Comparison of ENCODE assay signal across 8 cellular contexts in the genomic region with DNA sequence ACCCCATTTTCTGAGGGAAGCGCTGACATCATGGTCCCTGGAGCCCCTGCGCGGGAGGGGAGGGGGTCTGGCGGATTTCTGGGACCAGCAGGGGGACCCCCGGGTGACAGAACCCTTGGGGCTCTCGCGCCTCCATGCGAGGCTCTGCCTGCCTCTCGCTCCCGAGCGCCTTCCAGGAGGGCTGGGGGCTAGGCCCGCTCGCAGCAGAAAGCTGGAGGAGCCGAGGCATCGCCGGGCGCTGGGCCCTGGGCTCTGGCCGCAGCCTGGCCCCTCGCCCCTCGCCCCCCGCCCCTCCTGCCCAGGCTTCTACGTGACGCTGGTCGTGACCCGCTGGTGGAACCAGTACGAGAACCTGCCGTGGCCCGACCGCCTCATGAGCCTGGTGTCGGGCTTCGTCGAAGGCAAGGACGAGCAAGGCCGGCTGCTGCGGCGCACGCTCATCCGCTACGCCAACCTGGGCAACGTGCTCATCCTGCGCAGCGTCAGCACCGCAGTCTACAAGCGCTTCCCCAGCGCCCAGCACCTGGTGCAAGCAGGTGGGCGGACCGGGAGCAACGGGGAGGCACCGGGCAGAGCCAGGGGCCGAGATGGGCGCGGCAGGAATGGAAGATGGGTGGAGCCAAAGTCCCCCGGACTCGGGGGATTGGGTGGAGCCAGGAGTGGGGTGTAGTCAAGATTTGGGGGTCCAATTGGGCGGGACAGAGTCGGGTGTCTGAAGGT.
DNase-seq lines count a peak whose midpoint lies in the region; ATAC-seq and TF ChIP-seq lines count a peak whose summit lies in the region.

No MANE protein-coding gene starts in this region.

- H3K9me3 ChIP-seq in adipocyte (ENCODE audit: control insufficient read depth, low read length) (no peaks in the 10 kb centered on the region), iPS-15b (ENCODE audit: control insufficient read depth, insufficient read depth, low read length) (no peaks in the 10 kb centered on the region)

- no peak for TF ChIP-seq CTCF in HFF-Myc (IDR thresholded peaks at IDR 0.05; ENCODE audit: low read depth, low read length, missing control alignments)

- H3K9ac ChIP-seq in adipocyte (ENCODE audit: low read length) (peak overlapping the region; percentile 93), iPS-15b (ENCODE audit: low read depth, low read length) (no peak overlapping the region)

- ATAC-seq in GM21390 (IDR thresholded peaks at IDR 0.05; ENCODE audit: unreplicated experiment) (no peak), GM21515 (IDR thresholded peaks at IDR 0.05; ENCODE audit: unreplicated experiment) (no peak)

- peaks cover 30% of the 10 kb centered on the region for H3K36me3 ChIP-seq in adipocyte (ENCODE audit: control insufficient read depth, insufficient read depth, low read length, severe bottlenecking)
- H3K36me3 ChIP-seq in iPS-15b (ENCODE audit: control insufficient read depth, insufficient read depth, low read length), result no peaks in the 10 kb centered on the region

- H3K4me3 ChIP-seq in HFF-Myc (replicated peaks; ENCODE audit: low read depth, low read length), result 0 out of 2 replicates have a peak overlapping the region, but pooled peaks have one; percentile 2
- peak overlapping the region; percentile 83 for H3K4me3 ChIP-seq in adipocyte (ENCODE audit: low read length)
- H3K4me3 ChIP-seq in iPS-15b (ENCODE audit: low read depth, low read length), result peak overlapping the region; percentile 58
- peak overlapping the region; percentile 8 to 42 (median 27) for H3K4me3 ChIP-seq in skin epidermis

- DNase-seq in HFF-Myc (ENCODE audit: extremely low read depth, low read depth) (no peak), adipocyte (ENCODE audit: low read depth) (no peak), foreskin melanocyte (no peak), NCI-H345 treated with DMSO at 0.1 percent for 48 hours (lab: John Stamatoyannopoulos, UW; ENCODE audit: unreplicated experiment) (no peak)

- peak overlapping the region; percentile 42 to 89 (median 81) for H3K27ac ChIP-seq in skin epidermis

- H3K4me1 ChIP-seq in adipocyte (ENCODE audit: control insufficient read depth, insufficient read depth, low read length), result peaks cover 24% of the 10 kb centered on the region
- no peaks in the 10 kb centered on the region for H3K4me1 ChIP-seq in iPS-15b (ENCODE audit: control insufficient read depth, insufficient read depth, low read length)

- no peaks in the 10 kb centered on the region for H3K27me3 ChIP-seq in adipocyte (replicated peaks; ENCODE audit: control insufficient read depth, insufficient read depth, low read length)
- H3K27me3 ChIP-seq in iPS-15b (ENCODE audit: control insufficient read depth, insufficient read depth, low read length), result peaks cover 3% of the 10 kb centered on the region

Comparison
In these comparisons a context has a peak if more than half of its experiments do, and no peak if none do; other contexts are left out.
1. H3K4me3 ChIP-seq: peak in every context shown above with its lines; median percentile 83 in adipocyte; 58 in iPS-15b; 27 in skin epidermis; 2 in HFF-Myc.